In the genomic region with DNA sequence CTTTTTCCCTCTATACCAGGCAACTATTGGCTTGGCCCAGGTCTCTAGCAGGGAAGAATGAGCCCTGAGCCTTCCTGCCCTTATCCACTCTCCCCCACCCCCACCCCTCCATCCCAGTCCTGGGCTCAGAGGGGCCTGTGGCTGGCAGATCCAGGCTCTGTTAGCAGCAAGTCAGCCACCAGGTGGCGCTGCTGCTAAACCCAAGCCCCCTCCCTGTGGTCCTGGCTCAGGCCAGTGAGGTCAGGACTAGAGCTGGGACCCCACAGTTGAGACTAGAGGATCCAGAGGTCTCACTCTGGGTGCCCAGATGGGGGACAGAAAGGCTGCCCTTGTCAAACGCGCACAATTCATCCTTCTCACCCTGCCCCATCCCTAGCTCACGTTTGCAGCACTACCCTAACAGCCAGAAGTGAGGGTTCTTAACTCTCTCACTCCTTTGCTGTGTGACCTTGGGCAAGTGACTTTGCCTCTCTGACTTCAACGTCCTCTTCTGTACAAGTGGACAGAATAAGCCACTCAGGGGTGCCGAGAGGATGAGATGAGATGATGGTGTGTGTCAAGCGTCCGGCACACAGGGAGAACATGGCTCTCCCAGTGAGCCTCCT, we compare ENCODE assay signal across 8 cellular contexts. TPM values are rescaled to one million over a fixed set of nuclear protein-coding genes. Genes with fewer than 3 reads are reported as not detected.
DNase-seq lines count a peak whose midpoint lies in the region; ATAC-seq and TF ChIP-seq lines count a peak whose summit lies in the region.

No MANE protein-coding gene starts in this region.

- no peaks in the 10 kb centered on the region for H3K36me3 Mint-ChIP-seq in T-helper 2 cell treated with Interferon-gamma antibody and Interleukin-4, amounts not matched to agents 5 μg/mL and 100 μg/mL, for 36 hours (ENCODE audit: low read depth)

- no peaks in the 10 kb centered on the region for H3K9me3 ChIP-seq in breast epithelium

- ATAC-seq in HG03342 (IDR thresholded peaks at IDR 0.05; ENCODE audit: unreplicated experiment), result peak; percentile 55
- no peak for ATAC-seq in GM21381 (IDR thresholded peaks at IDR 0.05; ENCODE audit: unreplicated experiment)

- H3K4me3 ChIP-seq in breast epithelium, result no peak overlapping the region

- no peaks in the 10 kb centered on the region for H3K36me3 ChIP-seq in breast epithelium

- no peak overlapping the region for H3K4me3 Mint-ChIP-seq in T-helper 2 cell treated with Interferon-gamma antibody and Interleukin-4, amounts not matched to agents 5 μg/mL and 100 μg/mL, for 36 hours

- TF ChIP-seq POLR2A in breast epithelium (IDR thresholded peaks at IDR 0.05), result no peak

- intact Hi-C loops in breast epithelium (cut with DNase I; ENCODE audit: low total_unique reads), result loop anchor here (5.0 to 10.0 kb wide), 2 partner anchors 119 to 417 kb away; no protein-coding TSS in a partner anchor

- peaks cover 3% of the 10 kb centered on the region for H3K9me3 Mint-ChIP-seq in T-helper 2 cell treated with Interferon-gamma antibody and Interleukin-4, amounts not matched to agents 5 μg/mL and 100 μg/mL, for 36 hours

- DNase-seq in DMS53 (lab: John Stamatoyannopoulos, UW), result peak; percentile 29
- DNase-seq in DMS53 treated with DMSO at 0.1 percent for 48 hours (lab: John Stamatoyannopoulos, UW; ENCODE audit: unreplicated experiment), result no peak
- DNase-seq in T-helper 2 cell treated with Interferon-gamma antibody and Interleukin-4, amounts not matched to agents 5 μg/mL and 100 μg/mL, for 36 hours (ENCODE audit: low spot score), result peak; percentile 26
- peak in 1 of 2 donors; percentile 62 for DNase-seq in breast epithelium (ENCODE audit: low spot score in 2 of 2)
- peak; percentile 28 for DNase-seq in iris pigment epithelial cell (ENCODE audit: low read depth)
- peak; percentile 41 for DNase-seq in stimulated activated CD4-positive, alpha-beta T cell treated with anti-CD3 and anti-CD28 coated beads, Interleukin-1b, Interleukin-23, amount 100 ng/mL, for 48 hours

- peaks cover 0 to 18% of the 10 kb centered on the region in 2 donors for H3K27me3 ChIP-seq in breast epithelium

- no peak overlapping the region for H3K27ac ChIP-seq in breast epithelium

- no peak overlapping the region for H3K27ac Mint-ChIP-seq in T-helper 2 cell treated with Interferon-gamma antibody and Interleukin-4, amounts not matched to agents 5 μg/mL and 100 μg/mL, for 36 hours

- TF ChIP-seq CTCF in breast epithelium (IDR thresholded peaks at IDR 0.05), result peak; percentile 38 to 66 (median 64)

- H3K27me3 Mint-ChIP-seq in T-helper 2 cell treated with Interferon-gamma antibody and Interleukin-4, amounts not matched to agents 5 μg/mL and 100 μg/mL, for 36 hours (ENCODE audit: low read depth), result no peaks in the 10 kb centered on the region

- no peaks in the 10 kb centered on the region for H3K4me1 ChIP-seq in breast epithelium

- no peaks in the 10 kb centered on the region for H3K4me1 Mint-ChIP-seq in T-helper 2 cell treated with Interferon-gamma antibody and Interleukin-4, amounts not matched to agents 5 μg/mL and 100 μg/mL, for 36 hours (ENCODE audit: low read depth)

RNA-seq across cellular contexts. Expression of a gene that starts 46.8 kb away (rescaled TPM):
- total RNA-seq in breast epithelium, result under 1 TPM; under 0.01 to 0.32 (median 0.29) TPM
